In genomic region chr17:81040791-81041337, GRCh38 we compare ENCODE assay signal across 8 cellular contexts. TPM values are rescaled to one million over a fixed set of nuclear protein-coding genes. Genes with fewer than 3 reads are reported as not detected.
DNase-seq lines count a peak whose midpoint lies in the region; ATAC-seq and TF ChIP-seq lines count a peak whose summit lies in the region.

No MANE protein-coding gene starts in this region.

- TF ChIP-seq EP300 in tibial nerve (IDR thresholded peaks at IDR 0.05), result no peak

- no peak for DNase-seq in cardiac muscle cell (ENCODE audit: low read depth in 1 of 2, low spot score in 1 of 2)
- DNase-seq in left cardiac atrium, result no peak
- DNase-seq in SK-MEL-5 (ENCODE audit: low read depth, low spot score), result peak; percentile 66
- peak; percentile 11 for DNase-seq in fibroblast of peridontal ligament (ENCODE audit: extremely low read depth)
- DNase-seq in tibial nerve (ENCODE audit: low spot score in 2 of 2), result no peak
- DNase-seq in cerebellar nuclear complex (lab: John Stamatoyannopoulos, UW), result no peak
- DNase-seq in left lung, result no peak
- no peak for DNase-seq in mucosa of gallbladder (ENCODE audit: low spot score)

- 37% methylated on average over 6 of the region's 6 CpGs for WGBS in tibial nerve, 2 donors

- H3K4me1 ChIP-seq in cardiac muscle cell (ENCODE audit: low read depth), result no peaks in the 10 kb centered on the region
- peaks cover 0 to 99% (median 61%) of the 10 kb centered on the region in 4 donors for H3K4me1 ChIP-seq in tibial nerve
- H3K4me1 ChIP-seq in left lung, result peaks cover 58 to 88% of the 10 kb centered on the region in 2 donors

- H3K27me3 ChIP-seq in cardiac muscle cell, result no peaks in the 10 kb centered on the region
- H3K27me3 ChIP-seq in tibial nerve, result no peaks in the 10 kb centered on the region
- peaks cover 0 to 17% of the 10 kb centered on the region in 2 donors for H3K27me3 ChIP-seq in left lung

- intact Hi-C loops in left cardiac atrium (cut with DNase I) (no loop called here), left lung (cut with DNase I) (no loop called here)

- no peak for TF ChIP-seq POLR2A in tibial nerve (IDR thresholded peaks at IDR 0.05)

- H3K36me3 ChIP-seq in cardiac muscle cell (no peaks in the 10 kb centered on the region), tibial nerve (no peaks in the 10 kb centered on the region), left lung (no peaks in the 10 kb centered on the region)

- TF ChIP-seq CTCF in cardiac muscle cell (IDR thresholded peaks at IDR 0.05; ENCODE audit: low read depth, low read length), result peak; percentile 61
- peak in 4 of 5 experiments; percentile 25 to 31 (median 28) for TF ChIP-seq CTCF in tibial nerve (IDR thresholded peaks at IDR 0.05)
- TF ChIP-seq CTCF in left lung (IDR thresholded peaks at IDR 0.05), result peak in 1 of 2 donors; percentile 41

- in situ Hi-C loops in SK-MEL-5 (cut with HindIII; ENCODE audit: low pct_unique_long_range_greater_than_20kb, low sequenced_read_pairs), result no loop called here

- ATAC-seq in left cardiac atrium, result no peak
- ATAC-seq in left lung, result no peak

- H3K27ac ChIP-seq in cardiac muscle cell (no peak overlapping the region), tibial nerve (peak overlapping the region in 2 of 4 donors; percentile 59 to 62), left lung (peak overlapping the region in 1 of 2 donors; percentile 15)

- H3K9me3 ChIP-seq in cardiac muscle cell (ENCODE audit: low read depth) (no peaks in the 10 kb centered on the region), tibial nerve (no peaks in the 10 kb centered on the region), left lung (no peaks in the 10 kb centered on the region)

- H3K4me3 ChIP-seq in cardiac muscle cell (no peak overlapping the region), tibial nerve (no peak overlapping the region), left lung (no peak overlapping the region)

RNA-seq across cellular contexts. Expression of gene BAIAP2, which starts 5.9 kb away (rescaled TPM):
- total RNA-seq in cardiac muscle cell (16.2 and 24.9 TPM in 2 replicates), left cardiac atrium (10 to 100 TPM; 32.8 to 38.0 TPM), tibial nerve (10 to 100 TPM; 49.5 to 81.2 (median 66.9) TPM), left lung (100 to 1,000 TPM in 1 of 2 donors, 10 to 100 TPM in 1; 76.3 to 135 TPM), mucosa of gallbladder (101 TPM)
- polyA plus RNA-seq in cardiac muscle cell, result 22.4 and 22.5 TPM in 2 replicates
- 26.7 and 33.6 TPM in 2 replicates for total RNA-seq in SK-MEL-5 (2014; rRNA removed; shearing (Covaris generic))
- polyA plus RNA-seq in SK-MEL-5 (2015; cell fraction: cytosol; rRNA removed), result 61.0 and 64.3 TPM in 2 replicates
- 73.9 and 104 TPM in 2 replicates for polyA plus RNA-seq in SK-MEL-5 (2015; cell fraction: nucleus; rRNA removed)

RNA-seq across cellular contexts. Expression of gene CHMP6, which starts 49.2 kb away (rescaled TPM):
- 35.5 and 41.4 TPM in 2 replicates for total RNA-seq in cardiac muscle cell
- polyA plus RNA-seq in cardiac muscle cell, result 46.4 and 58.8 TPM in 2 replicates
- 10 to 100 TPM; 17.4 to 19.1 TPM for total RNA-seq in left cardiac atrium
- 17.6 and 23.5 TPM in 2 replicates for total RNA-seq in SK-MEL-5 (2014; rRNA removed; shearing (Covaris generic))
- polyA plus RNA-seq in SK-MEL-5 (2015; cell fraction: cytosol; rRNA removed), result 84.0 and 101 TPM in 2 replicates
- 27.2 and 37.8 TPM in 2 replicates for polyA plus RNA-seq in SK-MEL-5 (2015; cell fraction: nucleus; rRNA removed)
- total RNA-seq in tibial nerve, result 10 to 100 TPM; 30.6 to 46.3 (median 40.2) TPM
- total RNA-seq in left lung, result 10 to 100 TPM; 28.2 to 32.7 TPM
- 31.5 TPM for total RNA-seq in mucosa of gallbladder

Comparison
In these comparisons a context has a peak if more than half of its experiments do, and no peak if none do; other contexts are left out.
1. DNase-seq: peak in SK-MEL-5 (single experiment) and fibroblast of peridontal ligament (single experiment); none in cardiac muscle cell (0 of 2), left cardiac atrium (single experiment), tibial nerve (0 of 2), cerebellar nuclear complex (0 of 2), left lung (0 of 2) and mucosa of gallbladder (single experiment).